Comparison of ENCODE assay signal across 15 cellular contexts in genomic region chr15:41932511-41932910, GRCh38. TPM values are rescaled to one million over a fixed set of nuclear protein-coding genes. Genes with fewer than 3 reads are reported as not detected.
DNase-seq lines count a peak whose midpoint lies in the region; ATAC-seq and TF ChIP-seq lines count a peak whose summit lies in the region.
"Had no signal": no experiment of that assay in that cellular context is flagged by ENCODE, and none has a peak within 500 bp of the region (broad histone marks: within the 10 kb centered on the region; RNA-seq: fewer than 3 reads in every experiment).

No MANE protein-coding gene starts in this region.

- no peak for TF ChIP-seq POLR2A in suprapubic skin (IDR thresholded peaks at IDR 0.05)

- peaks cover 4% of the 10 kb centered on the region for H3K36me3 Mint-ChIP-seq in activated CD4-positive, alpha-beta T cell treated with anti-CD3 and anti-CD28 coated beads, Interleukin-2, amount 10 ng/mL, durations not matched to agents 7 days and 5 days (ENCODE audit: low read depth)
- peaks cover 21% of the 10 kb centered on the region for H3K36me3 Mint-ChIP-seq in activated CD4-positive, alpha-beta T cell treated with anti-CD3 and anti-CD28 coated beads for 36 hours (ENCODE audit: low read depth)
- H3K36me3 Mint-ChIP-seq in activated T-helper 17 cell treated with anti-CD3 and anti-CD28 coated beads, Interleukin-2, amount 50 U/mL, for 72 hours (ENCODE audit: low read depth), result peaks cover 77% of the 10 kb centered on the region

- no peak for TF ChIP-seq EP300 in suprapubic skin (IDR thresholded peaks at IDR 0.05)

- H4K20me1 ChIP-seq in hepatocyte (ENCODE audit: insufficient read depth, poor library complexity, severe bottlenecking), result no peaks in the 10 kb centered on the region

- peaks cover 2% of the 10 kb centered on the region for H3K9me3 Mint-ChIP-seq in activated CD4-positive, alpha-beta T cell treated with anti-CD3 and anti-CD28 coated beads, Interleukin-2, amount 10 ng/mL, durations not matched to agents 7 days and 5 days
- H3K9me3 Mint-ChIP-seq in activated CD4-positive, alpha-beta T cell treated with anti-CD3 and anti-CD28 coated beads for 36 hours (ENCODE audit: low read depth), result no peaks in the 10 kb centered on the region
- H3K9me3 Mint-ChIP-seq in activated T-helper 17 cell treated with anti-CD3 and anti-CD28 coated beads, Interleukin-2, amount 50 U/mL, for 72 hours, result no peaks in the 10 kb centered on the region

- CTCF ChIA-PET in activated CD4-positive, alpha-beta T cell treated with anti-CD3 and anti-CD28 coated beads, Interleukin-2, amount 10 ng/mL, durations not matched to agents 7 days and 5 days (lab: Charles Lee), result interaction anchor here (1.6 to 2.0 kb wide), 2 partner anchors 10 to 28 kb away, joined by 4 to 9 read pairs; no protein-coding TSS in a partner anchor
- CTCF ChIA-PET in activated CD4-positive, alpha-beta T cell treated with anti-CD3 and anti-CD28 coated beads for 36 hours (lab: Charles Lee), result no interaction called here

- peaks cover 67% of the 10 kb centered on the region for H3K4me1 Mint-ChIP-seq in activated CD4-positive, alpha-beta T cell treated with anti-CD3 and anti-CD28 coated beads, Interleukin-2, amount 10 ng/mL, durations not matched to agents 7 days and 5 days
- peaks cover 64% of the 10 kb centered on the region for H3K4me1 Mint-ChIP-seq in activated CD4-positive, alpha-beta T cell treated with anti-CD3 and anti-CD28 coated beads for 36 hours
- H3K4me1 Mint-ChIP-seq in activated T-helper 17 cell treated with anti-CD3 and anti-CD28 coated beads, Interleukin-2, amount 50 U/mL, for 72 hours, result peaks cover 38% of the 10 kb centered on the region

- H3K27ac ChIP-seq in hepatocyte, result peak overlapping the region; percentile 69
- H3K27ac ChIP-seq in suprapubic skin, result peak overlapping the region; percentile 72

- H3K4me1 ChIP-seq in hepatocyte (ENCODE audit: insufficient read depth) (peaks cover 53% of the 10 kb centered on the region), suprapubic skin (peaks cover 92% of the 10 kb centered on the region)

- H3K27me3 Mint-ChIP-seq in activated CD4-positive, alpha-beta T cell treated with anti-CD3 and anti-CD28 coated beads, Interleukin-2, amount 10 ng/mL, durations not matched to agents 7 days and 5 days, result no peaks in the 10 kb centered on the region
- no peaks in the 10 kb centered on the region for H3K27me3 Mint-ChIP-seq in activated CD4-positive, alpha-beta T cell treated with anti-CD3 and anti-CD28 coated beads for 36 hours
- H3K27me3 Mint-ChIP-seq in activated T-helper 17 cell treated with anti-CD3 and anti-CD28 coated beads, Interleukin-2, amount 50 U/mL, for 72 hours, result no peaks in the 10 kb centered on the region

- 46% methylated on average over 10 of the region's 10 CpGs for WGBS in hepatocyte (ENCODE audit: low lambda C conversion rate, missing lambda C conversion rate)
- WGBS in suprapubic skin, result 66% methylated on average over 10 of the region's 10 CpGs

- no peak overlapping the region for H3K4me3 Mint-ChIP-seq in activated CD4-positive, alpha-beta T cell treated with anti-CD3 and anti-CD28 coated beads, Interleukin-2, amount 10 ng/mL, durations not matched to agents 7 days and 5 days
- H3K4me3 Mint-ChIP-seq in activated CD4-positive, alpha-beta T cell treated with anti-CD3 and anti-CD28 coated beads for 36 hours, result no peak overlapping the region
- no peak overlapping the region for H3K4me3 Mint-ChIP-seq in activated T-helper 17 cell treated with anti-CD3 and anti-CD28 coated beads, Interleukin-2, amount 50 U/mL, for 72 hours

- intact Hi-C loops in activated CD4-positive, alpha-beta T cell treated with anti-CD3 and anti-CD28 coated beads for 36 hours (cut with DNase I, micrococcal nuclease), result no loop called here

- H3K4me3 ChIP-seq in hepatocyte, result no peak overlapping the region
- no peak overlapping the region for H3K4me3 ChIP-seq in suprapubic skin

- peak overlapping the region; percentile 49 for H3K4me2 ChIP-seq in hepatocyte

- DNase-seq in activated CD4-positive, alpha-beta T cell treated with anti-CD3 and anti-CD28 coated beads, Interleukin-2, amount 10 ng/mL, durations not matched to agents 7 days and 5 days, result no peak
- no peak for DNase-seq in activated CD4-positive, alpha-beta T cell treated with anti-CD3 and anti-CD28 coated beads for 36 hours
- DNase-seq in hepatocyte (ENCODE audit: low spot score) (no peak), suprapubic skin (ENCODE audit: low spot score in 2 of 2) (no peak), NCI-H1436 treated with DMSO at 0.1 percent for 48 hours (lab: John Stamatoyannopoulos, UW) (no peak), NCI-H748 treated with DMSO at 0.1 percent for 48 hours (lab: John Stamatoyannopoulos, UW) (no peak)
- DNase-seq: activated effector memory CD4-positive, alpha-beta T cell treated with Interleukin-2 at 50 U/mL for 16 hours; aorta; hippocampal formation; NCI-H187; NCI-H510A treated with DMSO at 0.1 percent for 48 hours; OCI-M1; stimulated activated CD4-positive, alpha-beta T cell treated with anti-CD3 and anti-CD28 coated beads, Interleukin-1b, Interleukin-23, amount 100 ng/mL, for 48 hours had no signal

- H2AFZ ChIP-seq in hepatocyte, result no peak overlapping the region

- no peak for ATAC-seq in activated CD4-positive, alpha-beta T cell treated with anti-CD3 and anti-CD28 coated beads for 36 hours
- ATAC-seq in activated T-helper 17 cell treated with anti-CD3 and anti-CD28 coated beads, Interleukin-2, amount 50 U/mL, for 72 hours (replicated peaks), result no peak
- no peak for ATAC-seq in GM21576 (IDR thresholded peaks at IDR 0.05; ENCODE audit: unreplicated experiment)

- TF ChIP-seq CTCF in hepatocyte (IDR thresholded peaks at IDR 0.05; ENCODE audit: poor library complexity), result no peak
- no peak for TF ChIP-seq CTCF in suprapubic skin (IDR thresholded peaks at IDR 0.05)

- H3K27me3 ChIP-seq in hepatocyte (no peaks in the 10 kb centered on the region), suprapubic skin (no peaks in the 10 kb centered on the region)

- H3K9me3 ChIP-seq in hepatocyte (ENCODE audit: low read depth) (no peaks in the 10 kb centered on the region), suprapubic skin (no peaks in the 10 kb centered on the region)

- H3K36me3 ChIP-seq in hepatocyte (replicated peaks; ENCODE audit: insufficient read depth, low read depth) (no peaks in the 10 kb centered on the region), suprapubic skin (no peaks in the 10 kb centered on the region)

- peak overlapping the region; percentile 31 for H3K27ac Mint-ChIP-seq in activated CD4-positive, alpha-beta T cell treated with anti-CD3 and anti-CD28 coated beads, Interleukin-2, amount 10 ng/mL, durations not matched to agents 7 days and 5 days
- no peak overlapping the region for H3K27ac Mint-ChIP-seq in activated CD4-positive, alpha-beta T cell treated with anti-CD3 and anti-CD28 coated beads for 36 hours
- peak overlapping the region; percentile 95 for H3K27ac Mint-ChIP-seq in activated T-helper 17 cell treated with anti-CD3 and anti-CD28 coated beads, Interleukin-2, amount 50 U/mL, for 72 hours

- POLR2A ChIA-PET in activated CD4-positive, alpha-beta T cell treated with anti-CD3 and anti-CD28 coated beads, Interleukin-2, amount 10 ng/mL, durations not matched to agents 7 days and 5 days (lab: Charles Lee), result no interaction called here
- POLR2A ChIA-PET in activated CD4-positive, alpha-beta T cell treated with anti-CD3 and anti-CD28 coated beads for 36 hours (lab: Charles Lee), result no interaction called here

- H3K79me2 ChIP-seq in hepatocyte, result peaks cover 24% of the 10 kb centered on the region

- no peaks in the 10 kb centered on the region for H3K9me2 ChIP-seq in hepatocyte (replicated peaks; ENCODE audit: insufficient read depth)

RNA-seq across cellular contexts. Expression of gene SPTBN5, which starts 38.7 kb away (rescaled TPM):
- 1 to 10 TPM; 1.2 to 1.5 TPM for total RNA-seq in activated CD4-positive, alpha-beta T cell treated with anti-CD3 and anti-CD28 coated beads, Interleukin-2, amount 10 ng/mL, durations not matched to agents 7 days and 5 days
- under 1 TPM; 0.46 to 0.51 TPM for total RNA-seq in activated CD4-positive, alpha-beta T cell treated with anti-CD3 and anti-CD28 coated beads for 36 hours
- total RNA-seq in activated T-helper 17 cell treated with anti-CD3 and anti-CD28 coated beads, Interleukin-2, amount 50 U/mL, for 72 hours, result 1 to 10 TPM; 2.4 to 4.9 TPM
- 1.7 and 2.0 TPM in 2 replicates for total RNA-seq in hepatocyte
- 1.9 and 2.6 TPM in 2 replicates for polyA plus RNA-seq in hepatocyte
- total RNA-seq in suprapubic skin, result 1 to 10 TPM; 1.3 to 3.4 (median 2.8) TPM

RNA-seq across cellular contexts. Expression of gene EHD4, which starts 39.8 kb away (rescaled TPM):
- total RNA-seq in activated CD4-positive, alpha-beta T cell treated with anti-CD3 and anti-CD28 coated beads, Interleukin-2, amount 10 ng/mL, durations not matched to agents 7 days and 5 days, result 10 to 100 TPM; 14.5 TPM
- total RNA-seq in activated CD4-positive, alpha-beta T cell treated with anti-CD3 and anti-CD28 coated beads for 36 hours, result 10 to 100 TPM; 34.7 to 35.7 TPM
- total RNA-seq in activated T-helper 17 cell treated with anti-CD3 and anti-CD28 coated beads, Interleukin-2, amount 50 U/mL, for 72 hours, result 10 to 100 TPM; 51.0 to 56.3 TPM
- total RNA-seq in hepatocyte (26.4 and 27.3 TPM in 2 replicates), suprapubic skin (10 to 100 TPM; 16.0 to 31.4 (median 20.9) TPM)
- 30.9 and 34.7 TPM in 2 replicates for polyA plus RNA-seq in hepatocyte
